Comparison of ENCODE assay signal across 8 cellular contexts in genomic region chr16:31142109-31143035, GRCh38. TPM values are rescaled to one million over a fixed set of nuclear protein-coding genes. Genes with fewer than 3 reads are reported as not detected.
A peak's percentile ranks its signal among the peaks of the same experiment; 100 is the strongest.
DNase-seq lines count a peak whose midpoint lies in the region; ATAC-seq and TF ChIP-seq lines count a peak whose summit lies in the region.

No MANE protein-coding gene starts in this region.

- no peaks in the 10 kb centered on the region for H3K23me2 ChIP-seq in H9 (ENCODE audit: insufficient read length, low read depth, low read length, poor library complexity, severe bottlenecking)

- peak; percentile 66 for ATAC-seq in RWPE2 (ENCODE audit: low read depth)
- peak; percentile 89 for ATAC-seq in stimulated activated naive CD8-positive, alpha-beta T cell treated with anti-CD3 and anti-CD28 coated beads, Interleukin-15, amount 100 ng/mL, for 72 hours

- TF ChIP-seq CTCF in H9 (conservative IDR thresholded peaks at IDR 0.05) (peak; percentile 95), Loucy (conservative IDR thresholded peaks at IDR 0.05; ENCODE audit: low read length) (peak; percentile 75), RWPE2 (IDR thresholded peaks at IDR 0.05; ENCODE audit: poor library complexity, severe bottlenecking) (peak; percentile 97), neural cell (IDR thresholded peaks at IDR 0.05; ENCODE audit: poor library complexity, severe bottlenecking) (peak; percentile 97)

- H2BK20ac ChIP-seq in H9 (ENCODE audit: low read depth, low read length, poor library complexity, severe bottlenecking), result no peak overlapping the region

- H3K14ac ChIP-seq in H9 (ENCODE audit: insufficient read depth, low read length), result peak overlapping the region; percentile 81

- no peak overlapping the region for H3T11ph ChIP-seq in H9 (ENCODE audit: low read length)

- no peak overlapping the region for H2AFZ ChIP-seq in H9 (ENCODE audit: low read length)
- H2AFZ ChIP-seq in Loucy (ENCODE audit: low read length), result peak overlapping the region; percentile 89
- H2AFZ ChIP-seq in neural cell (ENCODE audit: low read depth, low read length), result no peak overlapping the region

- H3K4me3 ChIP-seq in Loucy (ENCODE audit: low read length, poor library complexity, severe bottlenecking) (peak overlapping the region; percentile 70), RWPE2 (ENCODE audit: severe bottlenecking) (peak overlapping the region; percentile 27), neural cell (ENCODE audit: low read length) (peak overlapping the region; percentile 68)

- H3K4me3 Mint-ChIP-seq in H9, result peak overlapping the region; percentile 54 to 76
- peak overlapping the region; percentile 76 to 78 for H3K4me3 Mint-ChIP-seq in stimulated activated naive CD8-positive, alpha-beta T cell treated with anti-CD3 and anti-CD28 coated beads, Interleukin-15, amount 100 ng/mL, for 72 hours

- peaks cover 26 to 43% of the 10 kb centered on the region in 2 experiments for H3K4me1 Mint-ChIP-seq in H9
- H3K4me1 Mint-ChIP-seq in stimulated activated naive CD8-positive, alpha-beta T cell treated with anti-CD3 and anti-CD28 coated beads, Interleukin-15, amount 100 ng/mL, for 72 hours, result peaks cover 21% of the 10 kb centered on the region

- no peaks in the 10 kb centered on the region for H3K79me2 ChIP-seq in H9 (ENCODE audit: insufficient read depth, low read length)
- H3K79me2 ChIP-seq in Loucy (ENCODE audit: insufficient read depth, low read length), result no peaks in the 10 kb centered on the region
- no peaks in the 10 kb centered on the region for H3K79me2 ChIP-seq in neural cell (replicated peaks; ENCODE audit: insufficient read depth, low read length)

- no CpG with 5 or more reads among the region's 92 CpGs for WGBS in H9 (ENCODE audit: extremely low coverage, insufficient read length, low lambda C conversion rate)

- no peaks in the 10 kb centered on the region for H3K9me3 Mint-ChIP-seq in H9
- H3K9me3 Mint-ChIP-seq in stimulated activated naive CD8-positive, alpha-beta T cell treated with anti-CD3 and anti-CD28 coated beads, Interleukin-15, amount 100 ng/mL, for 72 hours, result no peaks in the 10 kb centered on the region

- H3F3A ChIP-seq in Loucy (ENCODE audit: low read depth), result no peaks in the 10 kb centered on the region
- no peaks in the 10 kb centered on the region for H3F3A ChIP-seq in neural cell (ENCODE audit: insufficient read depth, low read length, poor library complexity, severe bottlenecking)

- H3K27me3 ChIP-seq in H9 (ENCODE audit: insufficient read depth, low read length) (no peaks in the 10 kb centered on the region; the same call in 1 of the 2 replicates), Loucy (ENCODE audit: insufficient read depth, low read length, poor library complexity, severe bottlenecking) (no peaks in the 10 kb centered on the region), RWPE2 (ENCODE audit: insufficient read depth, poor library complexity, severe bottlenecking) (no peaks in the 10 kb centered on the region), neural cell (ENCODE audit: insufficient read depth, low read depth, low read length) (no peaks in the 10 kb centered on the region)

- TF ChIP-seq EP300 in neural cell (conservative IDR thresholded peaks at IDR 0.05; ENCODE audit: poor library complexity, severe bottlenecking), result peak; percentile 30

- peak overlapping the region; percentile 61 for H3K9ac ChIP-seq in ES-I3 (ENCODE audit: low read depth, low read length)
- no peak overlapping the region for H3K9ac ChIP-seq in H9 (ENCODE audit: extremely low read depth, insufficient read length, low read length)
- peak overlapping the region; percentile 72 for H3K9ac ChIP-seq in Loucy (ENCODE audit: low read depth, low read length, poor library complexity, severe bottlenecking)
- peak overlapping the region; percentile 53 for H3K9ac ChIP-seq in neural cell (ENCODE audit: low read length)

- DNase-seq in H9 (peak; percentile 100), RWPE2 (ENCODE audit: low spot score) (peak; percentile 98), fibroblast of the conjunctiva (ENCODE audit: low read depth) (peak; percentile 98)
- peak; percentile 95 for DNase-seq in activated effector memory CD4-positive, alpha-beta T cell treated with Interleukin-2 at 50 U/mL for 16 hours
- DNase-seq in stimulated activated naive CD8-positive, alpha-beta T cell treated with anti-CD3 and anti-CD28 coated beads, Interleukin-15, amount 100 ng/mL, for 72 hours, result peak; percentile 99 to 100

- no peak overlapping the region for H2BK120ac ChIP-seq in H9 (ENCODE audit: low read depth, low read length, poor library complexity, severe bottlenecking)

- no peak overlapping the region for H3K4ac ChIP-seq in H9 (ENCODE audit: low read depth, low read length)

- H3K18ac ChIP-seq in H9 (ENCODE audit: insufficient read length, low read depth, low read length), result no peak overlapping the region

- H2BK15ac ChIP-seq in H9 (ENCODE audit: low read depth, low read length), result no peak overlapping the region

- no peak overlapping the region for H2BK12ac ChIP-seq in H9 (ENCODE audit: insufficient read length, low read depth, low read length)

- H3K4me1 ChIP-seq in ES-I3 (ENCODE audit: insufficient read depth, low read length) (peaks cover 24% of the 10 kb centered on the region), H9 (ENCODE audit: insufficient read depth, low read length) (peaks cover 4% of the 10 kb centered on the region), Loucy (ENCODE audit: insufficient read depth, low read length, poor library complexity, severe bottlenecking) (peaks cover 16% of the 10 kb centered on the region), RWPE2 (ENCODE audit: insufficient read depth, poor library complexity, severe bottlenecking) (peaks cover 26% of the 10 kb centered on the region)

- H2AK5ac ChIP-seq in H9 (ENCODE audit: insufficient read length, low read length), result no peak overlapping the region

- peak overlapping the region; percentile 68 to 92 (median 86); a peak in 5 of 7 replicates for H3K27ac Mint-ChIP-seq in H9
- H3K27ac Mint-ChIP-seq in stimulated activated naive CD8-positive, alpha-beta T cell treated with anti-CD3 and anti-CD28 coated beads, Interleukin-15, amount 100 ng/mL, for 72 hours, result peak overlapping the region in 1 of 2 donors; percentile 62

- no peak overlapping the region for H2BK5ac ChIP-seq in H9 (ENCODE audit: insufficient read length, low read length)

- no peak overlapping the region for H4K91ac ChIP-seq in H9 (ENCODE audit: insufficient read length, low read depth, low read length)

- no peak overlapping the region for H3K23ac ChIP-seq in H9 (ENCODE audit: insufficient read length, low read depth, low read length)

- H3K36me3 ChIP-seq in ES-I3 (ENCODE audit: insufficient read depth, low read length), result no peaks in the 10 kb centered on the region
- H3K36me3 ChIP-seq in Loucy (ENCODE audit: insufficient read depth, low read length), result no peaks in the 10 kb centered on the region
- H3K36me3 ChIP-seq in RWPE2 (ENCODE audit: low read depth), result no peaks in the 10 kb centered on the region
- no peaks in the 10 kb centered on the region for H3K36me3 ChIP-seq in neural cell (ENCODE audit: insufficient read depth, low read length)

- no peak overlapping the region for H3K27ac ChIP-seq in H9 (ENCODE audit: insufficient read length, low read depth, low read length)
- H3K27ac ChIP-seq in RWPE2 (ENCODE audit: poor library complexity, severe bottlenecking), result peak overlapping the region; percentile 84
- H3K27ac ChIP-seq in neural cell (ENCODE audit: low read length), result no peak overlapping the region

- H3K56ac ChIP-seq in H9 (ENCODE audit: insufficient read length, low read depth, low read length), result no peak overlapping the region

- H3K79me1 ChIP-seq in H9 (ENCODE audit: insufficient read depth, low read depth, low read length, poor library complexity, severe bottlenecking), result no peaks in the 10 kb centered on the region

- H4K20me1 ChIP-seq in H9 (ENCODE audit: control insufficient read depth, insufficient read depth, insufficient read length), result no peaks in the 10 kb centered on the region
- no peaks in the 10 kb centered on the region for H4K20me1 ChIP-seq in Loucy (ENCODE audit: insufficient read depth, low read length, poor library complexity, severe bottlenecking)
- no peaks in the 10 kb centered on the region for H4K20me1 ChIP-seq in neural cell (ENCODE audit: insufficient read depth)

- H3K9me2 ChIP-seq in Loucy (replicated peaks; ENCODE audit: low read depth, low read length), result no peaks in the 10 kb centered on the region
- no peaks in the 10 kb centered on the region for H3K9me2 ChIP-seq in neural cell (ENCODE audit: insufficient read depth, low read length)

- H3K27me3 Mint-ChIP-seq in H9 (ENCODE audit: low read depth), result peaks cover 37% of the 10 kb centered on the region
- H3K27me3 Mint-ChIP-seq in stimulated activated naive CD8-positive, alpha-beta T cell treated with anti-CD3 and anti-CD28 coated beads, Interleukin-15, amount 100 ng/mL, for 72 hours, result no peaks in the 10 kb centered on the region

- H4K5ac ChIP-seq in H9 (ENCODE audit: insufficient read length, low read depth, low read length), result no peak overlapping the region

- H4K8ac ChIP-seq in H9 (replicated peaks; ENCODE audit: insufficient read length, low read depth, low read length), result no peak overlapping the region

- H3K4me2 ChIP-seq in H9 (ENCODE audit: insufficient read depth, insufficient read length, low read length), result peak overlapping the region; percentile 54
- H3K4me2 ChIP-seq in Loucy (ENCODE audit: low read depth, low read length, poor library complexity, severe bottlenecking), result peak overlapping the region; percentile 88
- peak overlapping the region; percentile 55 for H3K4me2 ChIP-seq in neural cell (ENCODE audit: low read length)

- TF ChIP-seq RAD21 in neural cell (conservative IDR thresholded peaks at IDR 0.05), result peak; percentile 76

- no peaks in the 10 kb centered on the region for H3K9me3 ChIP-seq in ES-I3 (ENCODE audit: control insufficient read depth, insufficient read depth, low read length)
- H3K9me3 ChIP-seq in H9 (ENCODE audit: control insufficient read depth, low read depth, low read length), result no peaks in the 10 kb centered on the region
- H3K9me3 ChIP-seq in Loucy (ENCODE audit: insufficient read depth, low read depth, low read length), result no peaks in the 10 kb centered on the region
- H3K9me3 ChIP-seq in RWPE2 (ENCODE audit: severe bottlenecking), result no peaks in the 10 kb centered on the region
- no peaks in the 10 kb centered on the region for H3K9me3 ChIP-seq in neural cell (ENCODE audit: low read length)

- no peaks in the 10 kb centered on the region for H3K36me3 Mint-ChIP-seq in H9 (ENCODE audit: insufficient read depth in 1 of 3, low read depth in 3 of 3)

RNA-seq across cellular contexts. Expression of gene PRSS8, which starts 6.8 kb away (rescaled TPM):
- total RNA-seq in H9 (2021), result 64.0 and 65.0 TPM in 2 replicates
- not detected in 2 replicates for polyA plus RNA-seq in neural cell
- not detected in 2 replicates for polyA minus RNA-seq in neural cell

RNA-seq across cellular contexts. Expression of gene PRSS36, which starts 7.5 kb away (rescaled TPM):
- 0.66 and 0.72 TPM in 2 replicates for total RNA-seq in H9 (2021)
- 1.5 and 2.0 TPM in 2 replicates for polyA plus RNA-seq in neural cell
- not detected in 2 replicates for polyA minus RNA-seq in neural cell

RNA-seq across cellular contexts. Expression of gene KAT8, which starts 24.9 kb away (rescaled TPM):
- total RNA-seq in H9 (2021), result 52.1 and 53.4 TPM in 2 replicates
- 98.0 and 132 TPM in 2 replicates for polyA plus RNA-seq in neural cell
- polyA minus RNA-seq in neural cell, result 68.1 and 71.8 TPM in 2 replicates

RNA-seq across cellular contexts. Expression of gene BCKDK, which starts 34.2 kb away (rescaled TPM):
- total RNA-seq in H9 (2021), result 55.7 and 57.0 TPM in 2 replicates
- 21.3 and 26.8 TPM in 2 replicates for polyA plus RNA-seq in neural cell
- 18.7 and 22.0 TPM in 2 replicates for polyA minus RNA-seq in neural cell

RNA-seq across cellular contexts. Expression of gene FUS, which starts 37.6 kb away (rescaled TPM):
- total RNA-seq in H9 (2021), result 953 and 1,034 TPM in 2 replicates
- 53.9 and 54.3 TPM in 2 replicates for polyA plus RNA-seq in neural cell
- polyA minus RNA-seq in neural cell, result 79.9 and 89.7 TPM in 2 replicates
